ENCODE assay signal across 1 cellular context in the genomic region with DNA sequence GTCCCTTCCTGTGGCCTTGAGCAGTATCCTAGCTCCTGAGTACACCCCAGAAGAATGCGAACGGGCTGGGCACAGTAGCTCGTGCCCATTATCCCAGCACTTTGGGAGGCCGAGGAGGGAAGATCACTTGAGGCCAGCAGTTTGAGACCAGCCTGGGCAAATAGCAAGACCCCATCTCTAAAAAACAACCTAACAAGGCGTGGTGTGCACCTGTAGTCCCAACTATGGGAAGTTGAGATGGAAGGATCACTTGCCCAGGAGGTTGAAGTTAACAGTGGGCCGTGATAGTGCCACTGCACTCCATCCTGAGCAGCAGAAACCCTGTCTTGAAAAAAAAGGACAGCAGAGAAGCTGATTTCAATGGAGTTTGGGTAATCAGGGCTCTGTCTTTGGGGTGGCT.
TF ChIP-seq lines count a peak whose summit lies in the region.

No MANE protein-coding gene starts in this region.

TF ChIP-seq in K562, 482 proteins besides CTCF, POLR2A, EP300 and RAD21 (continued from another document):
- TF ChIP-seq, protein P1, sequence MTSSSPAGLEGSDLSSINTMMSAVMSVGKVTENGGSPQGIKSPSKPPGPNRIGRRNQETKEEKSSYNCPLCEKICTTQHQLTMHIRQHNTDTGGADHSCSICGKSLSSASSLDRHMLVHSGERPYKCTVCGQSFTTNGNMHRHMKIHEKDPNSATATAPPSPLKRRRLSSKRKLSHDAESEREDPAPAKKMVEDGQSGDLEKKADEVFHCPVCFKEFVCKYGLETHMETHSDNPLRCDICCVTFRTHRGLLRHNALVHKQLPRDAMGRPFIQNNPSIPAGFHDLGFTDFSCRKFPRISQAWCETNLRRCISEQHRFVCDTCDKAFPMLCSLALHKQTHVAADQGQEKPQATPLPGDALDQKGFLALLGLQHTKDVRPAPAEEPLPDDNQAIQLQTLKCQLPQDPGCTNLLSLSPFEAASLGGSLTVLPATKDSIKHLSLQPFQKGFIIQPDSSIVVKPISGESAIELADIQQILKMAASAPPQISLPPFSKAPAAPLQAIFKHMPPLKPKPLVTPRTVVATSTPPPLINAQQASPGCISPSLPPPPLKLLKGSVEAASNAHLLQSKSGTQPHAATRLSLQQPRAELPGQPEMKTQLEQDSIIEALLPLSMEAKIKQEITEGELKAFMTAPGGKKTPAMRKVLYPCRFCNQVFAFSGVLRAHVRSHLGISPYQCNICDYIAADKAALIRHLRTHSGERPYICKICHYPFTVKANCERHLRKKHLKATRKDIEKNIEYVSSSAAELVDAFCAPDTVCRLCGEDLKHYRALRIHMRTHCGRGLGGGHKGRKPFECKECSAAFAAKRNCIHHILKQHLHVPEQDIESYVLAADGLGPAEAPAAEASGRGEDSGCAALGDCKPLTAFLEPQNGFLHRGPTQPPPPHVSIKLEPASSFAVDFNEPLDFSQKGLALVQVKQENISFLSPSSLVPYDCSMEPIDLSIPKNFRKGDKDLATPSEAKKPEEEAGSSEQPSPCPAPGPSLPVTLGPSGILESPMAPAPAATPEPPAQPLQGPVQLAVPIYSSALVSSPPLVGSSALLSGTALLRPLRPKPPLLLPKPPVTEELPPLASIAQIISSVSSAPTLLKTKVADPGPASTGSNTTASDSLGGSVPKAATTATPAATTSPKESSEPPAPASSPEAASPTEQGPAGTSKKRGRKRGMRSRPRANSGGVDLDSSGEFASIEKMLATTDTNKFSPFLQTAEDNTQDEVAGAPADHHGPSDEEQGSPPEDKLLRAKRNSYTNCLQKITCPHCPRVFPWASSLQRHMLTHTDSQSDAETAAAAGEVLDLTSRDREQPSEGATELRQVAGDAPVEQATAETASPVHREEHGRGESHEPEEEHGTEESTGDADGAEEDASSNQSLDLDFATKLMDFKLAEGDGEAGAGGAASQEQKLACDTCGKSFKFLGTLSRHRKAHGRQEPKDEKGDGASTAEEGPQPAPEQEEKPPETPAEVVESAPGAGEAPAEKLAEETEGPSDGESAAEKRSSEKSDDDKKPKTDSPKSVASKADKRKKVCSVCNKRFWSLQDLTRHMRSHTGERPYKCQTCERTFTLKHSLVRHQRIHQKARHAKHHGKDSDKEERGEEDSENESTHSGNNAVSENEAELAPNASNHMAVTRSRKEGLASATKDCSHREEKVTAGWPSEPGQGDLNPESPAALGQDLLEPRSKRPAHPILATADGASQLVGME (CRISPR knock-in tag; IDR thresholded peaks at IDR 0.05): no peak
- no peak for TF ChIP-seq CBFB (CRISPR knock-in tag; IDR thresholded peaks at IDR 0.05)
- TF ChIP-seq KAT7 (CRISPR knock-in tag; IDR thresholded peaks at IDR 0.05; ENCODE audit: borderline replicate concordance): no peak
- TF ChIP-seq, protein P2, sequence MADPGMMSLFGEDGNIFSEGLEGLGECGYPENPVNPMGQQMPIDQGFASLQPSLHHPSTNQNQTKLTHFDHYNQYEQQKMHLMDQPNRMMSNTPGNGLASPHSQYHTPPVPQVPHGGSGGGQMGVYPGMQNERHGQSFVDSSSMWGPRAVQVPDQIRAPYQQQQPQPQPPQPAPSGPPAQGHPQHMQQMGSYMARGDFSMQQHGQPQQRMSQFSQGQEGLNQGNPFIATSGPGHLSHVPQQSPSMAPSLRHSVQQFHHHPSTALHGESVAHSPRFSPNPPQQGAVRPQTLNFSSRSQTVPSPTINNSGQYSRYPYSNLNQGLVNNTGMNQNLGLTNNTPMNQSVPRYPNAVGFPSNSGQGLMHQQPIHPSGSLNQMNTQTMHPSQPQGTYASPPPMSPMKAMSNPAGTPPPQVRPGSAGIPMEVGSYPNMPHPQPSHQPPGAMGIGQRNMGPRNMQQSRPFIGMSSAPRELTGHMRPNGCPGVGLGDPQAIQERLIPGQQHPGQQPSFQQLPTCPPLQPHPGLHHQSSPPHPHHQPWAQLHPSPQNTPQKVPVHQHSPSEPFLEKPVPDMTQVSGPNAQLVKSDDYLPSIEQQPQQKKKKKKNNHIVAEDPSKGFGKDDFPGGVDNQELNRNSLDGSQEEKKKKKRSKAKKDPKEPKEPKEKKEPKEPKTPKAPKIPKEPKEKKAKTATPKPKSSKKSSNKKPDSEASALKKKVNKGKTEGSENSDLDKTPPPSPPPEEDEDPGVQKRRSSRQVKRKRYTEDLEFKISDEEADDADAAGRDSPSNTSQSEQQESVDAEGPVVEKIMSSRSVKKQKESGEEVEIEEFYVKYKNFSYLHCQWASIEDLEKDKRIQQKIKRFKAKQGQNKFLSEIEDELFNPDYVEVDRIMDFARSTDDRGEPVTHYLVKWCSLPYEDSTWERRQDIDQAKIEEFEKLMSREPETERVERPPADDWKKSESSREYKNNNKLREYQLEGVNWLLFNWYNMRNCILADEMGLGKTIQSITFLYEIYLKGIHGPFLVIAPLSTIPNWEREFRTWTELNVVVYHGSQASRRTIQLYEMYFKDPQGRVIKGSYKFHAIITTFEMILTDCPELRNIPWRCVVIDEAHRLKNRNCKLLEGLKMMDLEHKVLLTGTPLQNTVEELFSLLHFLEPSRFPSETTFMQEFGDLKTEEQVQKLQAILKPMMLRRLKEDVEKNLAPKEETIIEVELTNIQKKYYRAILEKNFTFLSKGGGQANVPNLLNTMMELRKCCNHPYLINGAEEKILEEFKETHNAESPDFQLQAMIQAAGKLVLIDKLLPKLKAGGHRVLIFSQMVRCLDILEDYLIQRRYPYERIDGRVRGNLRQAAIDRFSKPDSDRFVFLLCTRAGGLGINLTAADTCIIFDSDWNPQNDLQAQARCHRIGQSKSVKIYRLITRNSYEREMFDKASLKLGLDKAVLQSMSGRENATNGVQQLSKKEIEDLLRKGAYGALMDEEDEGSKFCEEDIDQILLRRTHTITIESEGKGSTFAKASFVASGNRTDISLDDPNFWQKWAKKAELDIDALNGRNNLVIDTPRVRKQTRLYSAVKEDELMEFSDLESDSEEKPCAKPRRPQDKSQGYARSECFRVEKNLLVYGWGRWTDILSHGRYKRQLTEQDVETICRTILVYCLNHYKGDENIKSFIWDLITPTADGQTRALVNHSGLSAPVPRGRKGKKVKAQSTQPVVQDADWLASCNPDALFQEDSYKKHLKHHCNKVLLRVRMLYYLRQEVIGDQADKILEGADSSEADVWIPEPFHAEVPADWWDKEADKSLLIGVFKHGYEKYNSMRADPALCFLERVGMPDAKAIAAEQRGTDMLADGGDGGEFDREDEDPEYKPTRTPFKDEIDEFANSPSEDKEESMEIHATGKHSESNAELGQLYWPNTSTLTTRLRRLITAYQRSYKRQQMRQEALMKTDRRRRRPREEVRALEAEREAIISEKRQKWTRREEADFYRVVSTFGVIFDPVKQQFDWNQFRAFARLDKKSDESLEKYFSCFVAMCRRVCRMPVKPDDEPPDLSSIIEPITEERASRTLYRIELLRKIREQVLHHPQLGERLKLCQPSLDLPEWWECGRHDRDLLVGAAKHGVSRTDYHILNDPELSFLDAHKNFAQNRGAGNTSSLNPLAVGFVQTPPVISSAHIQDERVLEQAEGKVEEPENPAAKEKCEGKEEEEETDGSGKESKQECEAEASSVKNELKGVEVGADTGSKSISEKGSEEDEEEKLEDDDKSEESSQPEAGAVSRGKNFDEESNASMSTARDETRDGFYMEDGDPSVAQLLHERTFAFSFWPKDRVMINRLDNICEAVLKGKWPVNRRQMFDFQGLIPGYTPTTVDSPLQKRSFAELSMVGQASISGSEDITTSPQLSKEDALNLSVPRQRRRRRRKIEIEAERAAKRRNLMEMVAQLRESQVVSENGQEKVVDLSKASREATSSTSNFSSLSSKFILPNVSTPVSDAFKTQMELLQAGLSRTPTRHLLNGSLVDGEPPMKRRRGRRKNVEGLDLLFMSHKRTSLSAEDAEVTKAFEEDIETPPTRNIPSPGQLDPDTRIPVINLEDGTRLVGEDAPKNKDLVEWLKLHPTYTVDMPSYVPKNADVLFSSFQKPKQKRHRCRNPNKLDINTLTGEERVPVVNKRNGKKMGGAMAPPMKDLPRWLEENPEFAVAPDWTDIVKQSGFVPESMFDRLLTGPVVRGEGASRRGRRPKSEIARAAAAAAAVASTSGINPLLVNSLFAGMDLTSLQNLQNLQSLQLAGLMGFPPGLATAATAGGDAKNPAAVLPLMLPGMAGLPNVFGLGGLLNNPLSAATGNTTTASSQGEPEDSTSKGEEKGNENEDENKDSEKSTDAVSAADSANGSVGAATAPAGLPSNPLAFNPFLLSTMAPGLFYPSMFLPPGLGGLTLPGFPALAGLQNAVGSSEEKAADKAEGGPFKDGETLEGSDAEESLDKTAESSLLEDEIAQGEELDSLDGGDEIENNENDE (IDR thresholded peaks at IDR 0.05; ENCODE audit: low read depth, low read length): no peak
- no peak for TF ChIP-seq ZNF165 (CRISPR knock-in tag; IDR thresholded peaks at IDR 0.05; ENCODE audit: borderline replicate concordance)
